Comparison of ENCODE assay signal across 9 cellular contexts in the genomic region with DNA sequence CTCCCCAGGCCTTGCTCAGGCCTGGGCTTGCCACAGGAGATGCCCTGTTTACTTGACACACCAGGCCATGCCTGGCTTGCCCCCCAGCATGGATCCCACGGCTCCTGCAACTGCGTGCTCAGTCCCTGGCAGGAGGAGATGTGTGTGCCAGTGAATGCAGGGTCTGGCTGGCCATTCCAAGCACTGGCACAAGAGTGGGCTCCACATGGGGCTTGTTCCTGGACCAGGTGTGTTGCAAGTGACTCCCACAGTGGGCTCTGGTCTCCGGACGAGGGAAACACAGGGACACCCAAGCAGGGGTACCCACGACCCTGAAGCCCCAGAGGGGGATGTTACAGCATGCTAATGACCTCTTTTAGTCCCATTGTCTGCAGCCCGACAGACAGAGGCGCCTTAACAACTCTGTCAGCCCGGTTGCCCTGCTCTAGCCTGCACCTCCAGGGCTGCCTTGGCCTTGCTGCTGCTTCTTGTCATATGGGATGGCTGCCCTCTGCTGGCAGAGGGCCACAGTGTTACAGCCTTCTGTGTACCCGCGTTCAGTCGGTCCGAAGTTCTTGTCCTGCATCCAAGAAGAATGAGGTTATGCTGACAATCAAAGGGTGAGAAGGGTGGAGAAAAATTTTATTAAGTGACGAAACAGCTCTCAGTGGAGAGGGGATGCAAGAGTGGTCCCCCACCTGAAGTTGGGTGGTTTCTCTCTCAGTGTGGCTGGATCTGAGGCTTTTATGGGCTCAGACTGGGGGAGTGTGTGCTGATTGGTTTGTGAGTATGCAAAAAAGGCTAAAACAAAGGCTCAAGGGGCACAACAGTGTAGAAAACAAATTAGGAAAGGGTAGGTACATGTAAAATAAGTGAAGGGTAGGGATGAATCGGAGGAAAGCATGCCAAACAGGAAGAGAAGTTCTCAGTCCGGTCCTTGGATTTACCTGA.
DNase-seq lines count a peak whose midpoint lies in the region; ATAC-seq and TF ChIP-seq lines count a peak whose summit lies in the region.
"Had no signal": no experiment of that assay in that cellular context is flagged by ENCODE, and none has a peak within 500 bp of the region (broad histone marks: within the 10 kb centered on the region; RNA-seq: fewer than 3 reads in every experiment).

No MANE protein-coding gene starts in this region.

- H3K9ac ChIP-seq in H9 (ENCODE audit: extremely low read depth, insufficient read length, low read length) (no peak overlapping the region), mammary epithelial cell (ENCODE audit: insufficient read depth, low read length) (no peak overlapping the region), liver (ENCODE audit: low read depth in 1 of 2, low read length in 2 of 2) (no peak overlapping the region)

- H3K36me3 ChIP-seq in CD8-positive, alpha-beta memory T cell (ENCODE audit: insufficient read depth, low read length) = no peaks in the 10 kb centered on the region
- H3K36me3 ChIP-seq in mammary epithelial cell (ENCODE audit: insufficient read depth, low read length) = peaks cover 2% of the 10 kb centered on the region
- H3K36me3 ChIP-seq in liver (ENCODE audit: control insufficient read depth in 4 of 4, insufficient read depth in 3 of 4, low read depth in 1 of 4, low read length in 3 of 4) = no peaks in the 10 kb centered on the region
- H3K36me3 ChIP-seq in thoracic aorta = no peaks in the 10 kb centered on the region

- H3K27ac ChIP-seq in CD8-positive, alpha-beta memory T cell (ENCODE audit: low read depth, low read length) = no peak overlapping the region
- no peak overlapping the region for H3K27ac ChIP-seq in H9 (ENCODE audit: insufficient read length, low read depth, low read length)
- no peak overlapping the region for H3K27ac ChIP-seq in mammary epithelial cell (ENCODE audit: insufficient read depth, low read depth, low read length)
- H3K27ac ChIP-seq in liver (ENCODE audit: low read depth in 1 of 2, low read length in 2 of 2) = no peak overlapping the region
- H3K27ac ChIP-seq in thoracic aorta = no peak overlapping the region
- H3K27ac ChIP-seq: skin epidermis had no signal

- in situ Hi-C loops in mammary epithelial cell (cut with MboI; ENCODE audit: low sequenced_read_pairs in 2 of 2) = no loop called here

- H4K91ac ChIP-seq in H9 (ENCODE audit: insufficient read length, low read depth, low read length) = no peak overlapping the region

- no peaks in the 10 kb centered on the region for H4K20me1 ChIP-seq in H9 (ENCODE audit: control insufficient read depth, insufficient read depth, insufficient read length)
- no peaks in the 10 kb centered on the region for H4K20me1 ChIP-seq in mammary epithelial cell (ENCODE audit: insufficient read depth, low read length)

- no peak overlapping the region for H4K8ac ChIP-seq in H9 (replicated peaks; ENCODE audit: insufficient read length, low read depth, low read length)

- intact Hi-C loops in mammary epithelial cell (cut with micrococcal nuclease) = loop anchor here (1.0 to 5.0 kb wide), 3 partner anchors 263 to 789 kb away; no protein-coding TSS in a partner anchor

- H3K79me2 ChIP-seq in H9 (ENCODE audit: insufficient read depth, low read length) (no peaks in the 10 kb centered on the region), mammary epithelial cell (ENCODE audit: insufficient read depth, low read length) (no peaks in the 10 kb centered on the region)

- no peak overlapping the region for H4K5ac ChIP-seq in H9 (ENCODE audit: insufficient read length, low read depth, low read length)

- H2BK120ac ChIP-seq in H9 (ENCODE audit: low read depth, low read length, poor library complexity, severe bottlenecking) = no peak overlapping the region

- dilution Hi-C loops in mammary epithelial cell (cut with HindIII; ENCODE audit: low sequenced_read_pairs) = no loop called here

- H3K4me1 ChIP-seq in CD8-positive, alpha-beta memory T cell (ENCODE audit: insufficient read depth, low read length) = no peaks in the 10 kb centered on the region
- H3K4me1 ChIP-seq in H9 (ENCODE audit: insufficient read depth, low read length) = no peaks in the 10 kb centered on the region
- H3K4me1 ChIP-seq in mammary epithelial cell (ENCODE audit: insufficient read depth, low read length) = no peaks in the 10 kb centered on the region
- H3K4me1 ChIP-seq in liver (ENCODE audit: control insufficient read depth in 4 of 4, insufficient read depth in 4 of 4, low read length in 3 of 4) = no peaks in the 10 kb centered on the region
- H3K4me1 ChIP-seq in thoracic aorta (ENCODE audit: control insufficient read depth in 1 of 2, low read depth in 2 of 2) = no peaks in the 10 kb centered on the region

- no peaks in the 10 kb centered on the region for H3K9me3 ChIP-seq in CD8-positive, alpha-beta memory T cell (ENCODE audit: low read length)
- no peaks in the 10 kb centered on the region for H3K9me3 ChIP-seq in H9 (ENCODE audit: control insufficient read depth, low read depth, low read length)
- no peaks in the 10 kb centered on the region for H3K9me3 ChIP-seq in mammary epithelial cell (replicated peaks; ENCODE audit: insufficient read depth, low read length)
- peaks cover 0 to 5% (median 2%) of the 10 kb centered on the region in 4 donors for H3K9me3 ChIP-seq in liver (ENCODE audit: control insufficient read depth in 4 of 4, low read length in 3 of 4)
- H3K9me3 ChIP-seq in thoracic aorta = no peaks in the 10 kb centered on the region

- no TSS peak for BruUV-seq in mammary epithelial cell (replicated peaks; lab: Mats Ljungman, UMichigan)

- H3K4me2 ChIP-seq in H9 (ENCODE audit: insufficient read depth, insufficient read length, low read length) (no peak overlapping the region), mammary epithelial cell (ENCODE audit: insufficient read depth, low read depth, low read length) (no peak overlapping the region)

- H3T11ph ChIP-seq in H9 (ENCODE audit: low read length) = no peak overlapping the region

- no peak overlapping the region for H3K18ac ChIP-seq in H9 (ENCODE audit: insufficient read length, low read depth, low read length)

- H3K23me2 ChIP-seq in H9 (ENCODE audit: insufficient read length, low read depth, low read length, poor library complexity, severe bottlenecking) = no peaks in the 10 kb centered on the region

- no peaks in the 10 kb centered on the region for H3K27me3 ChIP-seq in CD8-positive, alpha-beta memory T cell (ENCODE audit: insufficient read depth, low read length, poor library complexity, severe bottlenecking)
- H3K27me3 ChIP-seq in H9 (ENCODE audit: insufficient read depth, low read length) (no peaks in the 10 kb centered on the region), mammary epithelial cell (ENCODE audit: insufficient read depth, low read length) (no peaks in the 10 kb centered on the region), liver (ENCODE audit: control insufficient read depth in 4 of 4, insufficient read depth in 4 of 4, low read length in 3 of 4) (no peaks in the 10 kb centered on the region), thoracic aorta (replicated peaks; ENCODE audit: insufficient read depth) (no peaks in the 10 kb centered on the region)

- no peak overlapping the region for H3K4ac ChIP-seq in H9 (ENCODE audit: low read depth, low read length)

- CTCF ChIA-PET in CD8-positive, alpha-beta memory T cell (lab: Charles Lee) = no interaction called here
- CTCF ChIA-PET in mammary epithelial cell (lab: Charles Lee; ENCODE audit: low non-redundant PET) = no interaction called here

- no peak overlapping the region for H2BK15ac ChIP-seq in H9 (ENCODE audit: low read depth, low read length)

- H3K27ac Mint-ChIP-seq in CD8-positive, alpha-beta memory T cell = peak overlapping the region in 1 of 8 donors; percentile 30
- peak overlapping the region in 1 of 3 experiments; percentile 17; a peak in 2 of 7 replicates for H3K27ac Mint-ChIP-seq in H9

- DNase-seq in CD8-positive, alpha-beta memory T cell = peak in 4 of 5 donors; percentile 4 to 53 (median 8)
- peak; percentile 93 for DNase-seq in H9
- peak in 4 of 5 donors; percentile 12 to 36 (median 14) for DNase-seq in T-helper 1 cell
- DNase-seq in mammary epithelial cell = peak; percentile 37
- no peak for DNase-seq in thoracic aorta (ENCODE audit: low spot score)

- peaks cover 0 to 13% (median 9%) of the 10 kb centered on the region in 3 donors for H3K36me3 Mint-ChIP-seq in CD8-positive, alpha-beta memory T cell
- H3K36me3 Mint-ChIP-seq in H9 (ENCODE audit: insufficient read depth in 1 of 3, low read depth in 3 of 3) = peaks cover 4 to 16% (median 10%) of the 10 kb centered on the region in 3 experiments

- TF ChIP-seq CTCF in H9 (conservative IDR thresholded peaks at IDR 0.05) (peak; percentile 85), mammary epithelial cell (conservative IDR thresholded peaks at IDR 0.05 in 1 of 2, IDR thresholded peaks at IDR 0.05 in 1 of 2; ENCODE audit: extremely low read depth in 1 of 2, insufficient read depth in 1 of 2, low read depth in 1 of 2, low read length in 2 of 2) (peak; percentile 48 to 64), liver (IDR thresholded peaks at IDR 0.05; ENCODE audit: low read depth, low read length, missing input control) (peak; percentile 14), thoracic aorta (IDR thresholded peaks at IDR 0.05) (peak; percentile 16)

- no peak overlapping the region for H2BK12ac ChIP-seq in H9 (ENCODE audit: insufficient read length, low read depth, low read length)

- TF ChIP-seq RAD21 in liver (IDR thresholded peaks at IDR 0.05) = peak; percentile 43 to 77

- ATAC-seq in thoracic aorta (ENCODE audit: insufficient number of reproducible peaks, low FRiP score, low read depth) (no peak), HG02678 (IDR thresholded peaks at IDR 0.05; ENCODE audit: unreplicated experiment) (no peak), GM21423 (IDR thresholded peaks at IDR 0.05; ENCODE audit: unreplicated experiment) (no peak)

- H2BK5ac ChIP-seq in H9 (ENCODE audit: insufficient read length, low read length) = no peak overlapping the region

- no peaks in the 10 kb centered on the region for H3K4me1 Mint-ChIP-seq in CD8-positive, alpha-beta memory T cell
- H3K4me1 Mint-ChIP-seq in H9 = peaks cover 4 to 6% of the 10 kb centered on the region in 2 experiments

- no peak overlapping the region for H2AFZ ChIP-seq in H9 (ENCODE audit: low read length)
- no peak overlapping the region for H2AFZ ChIP-seq in mammary epithelial cell (ENCODE audit: low read depth, low read length)

- no peak overlapping the region for H3K4me3 Mint-ChIP-seq in CD8-positive, alpha-beta memory T cell
- no peak overlapping the region for H3K4me3 Mint-ChIP-seq in H9

- no peak overlapping the region for H2BK20ac ChIP-seq in H9 (ENCODE audit: low read depth, low read length, poor library complexity, severe bottlenecking)

- no peak overlapping the region for H3K14ac ChIP-seq in H9 (ENCODE audit: insufficient read depth, low read length)

- WGBS in H9 (ENCODE audit: extremely low coverage, insufficient read length, low lambda C conversion rate) = no CpG with 5 or more reads among the region's 15 CpGs
- 89% methylated on average over 13 of the region's 15 CpGs for WGBS in mammary epithelial cell (ENCODE audit: low coverage, missing lambda C conversion rate)
- 92% methylated on average over 15 of the region's 15 CpGs for WGBS in liver

- H3K27me3 Mint-ChIP-seq in CD8-positive, alpha-beta memory T cell = no peaks in the 10 kb centered on the region
- H3K27me3 Mint-ChIP-seq in H9 (ENCODE audit: low read depth) = no peaks in the 10 kb centered on the region; the same call in 1 of the 2 replicates

- no peaks in the 10 kb centered on the region for H3K9me3 Mint-ChIP-seq in CD8-positive, alpha-beta memory T cell
- H3K9me3 Mint-ChIP-seq in H9 = peaks cover 6 to 10% of the 10 kb centered on the region in 2 experiments

- H3K23ac ChIP-seq in H9 (ENCODE audit: insufficient read length, low read depth, low read length) = no peak overlapping the region

- no peaks in the 10 kb centered on the region for H3K79me1 ChIP-seq in H9 (ENCODE audit: insufficient read depth, low read depth, low read length, poor library complexity, severe bottlenecking)

- POLR2A ChIA-PET in CD8-positive, alpha-beta memory T cell (lab: Charles Lee) = no interaction called here

- H3K56ac ChIP-seq in H9 (ENCODE audit: insufficient read length, low read depth, low read length) = no peak overlapping the region

- H2AK5ac ChIP-seq in H9 (ENCODE audit: insufficient read length, low read length) = no peak overlapping the region

- no peak overlapping the region for H3K4me3 ChIP-seq in CD8-positive, alpha-beta memory T cell (ENCODE audit: low read length)
- no peak overlapping the region for H3K4me3 ChIP-seq in mammary epithelial cell (replicated peaks in 1 of 3; ENCODE audit: insufficient read depth in 1 of 3, low read depth in 2 of 3, low read length in 3 of 3)
- H3K4me3 ChIP-seq in liver (ENCODE audit: low read depth in 1 of 3, low read length in 3 of 3) = no peak overlapping the region
- H3K4me3 ChIP-seq in thoracic aorta = no peak overlapping the region
- H3K4me3 ChIP-seq: skin epidermis had no signal

Comparison
In these comparisons a context has a peak if more than half of its experiments do, and no peak if none do; other contexts are left out.
1. CTCF ChIP-seq: peak in every context shown above with its lines; median percentile 85 in H9; 56 in mammary epithelial cell; 16 in thoracic aorta; 14 in liver.